In genomic region chr21:31875424-31876097, GRCh38 we compare ENCODE assay signal across 2 cellular contexts.
TF ChIP-seq lines count a peak whose summit lies in the region.

No MANE protein-coding gene starts in this region.

TF ChIP-seq in H1, 55 proteins besides CTCF, POLR2A, EP300 and RAD21 (continued from another document):
- TF ChIP-seq BCL11A (IDR thresholded peaks at IDR 0.05; ENCODE audit: low read depth in 2 of 2, low read length in 2 of 2) (no peak), EGR1 (IDR thresholded peaks at IDR 0.05; ENCODE audit: borderline replicate concordance, low read depth, low read length) (no peak), CHD1 (IDR thresholded peaks at IDR 0.05; ENCODE audit: low read depth, low read length) (no peak), POLR2AphosphoS5 (IDR thresholded peaks at IDR 0.05; ENCODE audit: low read depth, low read length) (no peak), CHD7 (IDR thresholded peaks at IDR 0.05; ENCODE audit: insufficient replicate concordance, low read length) (no peak), SIRT6 (IDR thresholded peaks at IDR 0.05; ENCODE audit: low read length) (no peak), NRF1 (IDR thresholded peaks at IDR 0.05; ENCODE audit: low read depth, low read length) (no peak), ASH2L (IDR thresholded peaks at IDR 0.05; ENCODE audit: low read length) (no peak)

TF ChIP-seq in neural cell, 6 proteins besides CTCF, POLR2A, EP300 and RAD21 (continued from another document):
- TF ChIP-seq REST (IDR thresholded peaks at IDR 0.05; ENCODE audit: borderline replicate concordance) = no peak
- no peak for TF ChIP-seq POLR2AphosphoS5 (IDR thresholded peaks at IDR 0.05)
- TF ChIP-seq EZH2 (IDR thresholded peaks at IDR 0.05; ENCODE audit: borderline replicate concordance, insufficient read depth, low read length, poor library complexity, severe bottlenecking) = no peak
